Comparison of ENCODE assay signal across 1 cellular context in genomic region chr2:26934985-26935384, GRCh38.
A peak's percentile ranks its signal among the peaks of the same experiment; 100 is the strongest.
TF ChIP-seq lines count a peak whose summit lies in the region.

No MANE protein-coding gene starts in this region.

TF ChIP-seq in HEK293, 187 proteins besides CTCF, POLR2A, EP300 and RAD21:
- TF ChIP-seq ZSCAN18 (tag by site-specific recombination; IDR thresholded peaks at IDR 0.05), result no peak
- peak; percentile 99 for TF ChIP-seq PRDM1 (tag by site-specific recombination; IDR thresholded peaks at IDR 0.05)
- no peak for TF ChIP-seq ZNF692 (tag by site-specific recombination; IDR thresholded peaks at IDR 0.05)
TF ChIP-seq in HEK293: peak in this region for 1.
